Comparison of ENCODE assay signal across 23 cellular contexts in the genomic region with DNA sequence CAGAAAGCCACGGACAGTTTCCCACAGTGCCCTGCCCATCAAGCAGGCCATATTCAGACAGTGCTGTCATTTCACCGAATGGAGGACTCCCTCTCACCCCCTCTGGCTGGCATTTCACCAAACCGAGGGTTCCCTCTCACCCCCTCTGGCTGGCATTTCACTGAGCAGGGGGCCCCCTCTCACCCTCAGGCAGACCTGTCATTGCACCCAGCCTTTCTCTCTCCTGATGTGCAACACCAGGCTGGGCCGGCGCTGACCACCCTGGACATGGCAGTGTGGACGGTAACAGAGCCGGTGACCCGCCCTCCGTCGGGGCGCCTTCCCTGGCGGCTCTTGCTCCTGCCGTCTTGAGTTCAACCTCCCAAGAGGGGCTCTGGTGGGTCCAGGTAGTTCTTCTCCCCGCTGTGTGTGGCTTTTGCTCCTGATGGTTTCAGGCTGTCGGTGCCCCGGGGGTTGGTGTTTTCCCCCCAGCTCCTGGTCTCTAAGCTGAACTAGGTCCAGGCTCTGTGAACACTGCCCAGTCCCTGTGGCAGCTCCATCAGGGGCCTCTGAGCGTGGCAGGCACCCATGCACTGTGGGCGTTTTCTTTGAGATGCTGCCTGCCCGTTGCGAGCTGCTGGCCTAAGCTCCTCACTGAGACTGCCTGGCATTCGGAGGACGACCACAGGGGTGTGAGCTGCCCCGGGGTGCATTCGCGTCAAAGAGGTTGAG. TPM values are rescaled to one million over a fixed set of nuclear protein-coding genes. Genes with fewer than 3 reads are reported as not detected.
"Had no signal": no experiment of that assay in that cellular context is flagged by ENCODE, and none has a peak within 500 bp of the region (broad histone marks: within the 10 kb centered on the region; RNA-seq: fewer than 3 reads in every experiment).

No MANE protein-coding gene starts in this region.

- H3K4me1 ChIP-seq: psoas muscle, right lobe of liver, stomach, testis had no signal

- H3K36me3 ChIP-seq: right lobe of liver, SJSA1, stomach, WERI-Rb-1 had no signal

- H3K27me3 ChIP-seq: right lobe of liver, SJSA1, testis had no signal

- H3K9me3 ChIP-seq: psoas muscle, right lobe of liver, testis had no signal

- ATAC-seq: activated CD4-positive, alpha-beta T cell treated with anti-CD3 and anti-CD28 coated beads for 36 hours; activated CD8-positive, alpha-beta memory T cell treated with anti-CD3 and anti-CD28 coated beads, Interleukin-2, amount 10 ng/mL, durations not matched to agents 7 days and 5 days; activated T-cell treated with anti-CD3 and anti-CD28 coated beads, Interleukin-2, amount 50 U/mL, for 4 hours; effector memory CD8-positive, alpha-beta T cell; left lobe of liver; psoas muscle; right lobe of liver; stimulated activated effector memory CD8-positive, alpha-beta T cell treated with anti-CD3 and anti-CD28 coated beads, Interleukin-12 subunit alpha, Interleukin-12 subunit beta, amount 100 ng/mL, for 72 hours; T-helper 17 cell had no signal

- H3K27ac ChIP-seq: psoas muscle, right lobe of liver, SJSA1, stomach, testis, WERI-Rb-1 had no signal

- H3K4me3 ChIP-seq: psoas muscle, right lobe of liver, SJSA1, smooth muscle cell, stomach, testis had no signal

- DNase-seq: activated CD4-positive, alpha-beta T cell treated with anti-CD3 and anti-CD28 coated beads for 36 hours; activated CD4-positive, alpha-beta T cell treated with anti-CD3 and anti-CD28 coated beads, Interleukin-2, amount 50 U/mL, for 48 hours; activated CD8-positive, alpha-beta memory T cell treated with anti-CD3 and anti-CD28 coated beads, Interleukin-2, amount 10 ng/mL, durations not matched to agents 7 days and 5 days; activated gamma-delta T cell; activated T-cell treated with anti-CD3 and anti-CD28 coated beads, Interleukin-2, amount 50 U/mL, for 4 hours; dermis blood vessel endothelial cell; effector memory CD8-positive, alpha-beta T cell; foreskin fibroblast; glutamatergic neuron; hypothalamus; kidney; mammary epithelial cell; psoas muscle; stimulated activated CD4-positive, alpha-beta T cell treated with anti-CD3 and anti-CD28 coated beads, Interleukin-4, amount 100 ng/mL, for 24 hours; stomach; T-helper 17 cell; testis; WERI-Rb-1 had no signal

RNA-seq across cellular contexts. Expression of a gene that starts 46.9 kb away (rescaled TPM):
- total RNA-seq: left lobe of liver, right lobe of liver had no signal
